In genomic region chr1:108125312-108126138, GRCh38 we compare ENCODE assay signal across 9 cellular contexts.
DNase-seq lines count a peak whose midpoint lies in the region; ATAC-seq and TF ChIP-seq lines count a peak whose summit lies in the region.
"Had no signal": no experiment of that assay in that cellular context is flagged by ENCODE, and none has a peak within 500 bp of the region (broad histone marks: within the 10 kb centered on the region; RNA-seq: fewer than 3 reads in every experiment).

No MANE protein-coding gene starts in this region.

- H3K9me3 Mint-ChIP-seq in type B pancreatic cell = no peaks in the 10 kb centered on the region

- intact Hi-C loops in ovary (cut with DNase I) = loop anchor here in 3 of 4 donors (10.0 kb wide), 1 partner anchor 341 kb away; no protein-coding TSS in a partner anchor

- peak; percentile 75 for ATAC-seq in gastroesophageal sphincter

- TF ChIP-seq CTCF in gastroesophageal sphincter (IDR thresholded peaks at IDR 0.05) (peak; percentile 83 to 95 (median 87)), ovary (IDR thresholded peaks at IDR 0.05) (peak; percentile 37 to 52 (median 41)), type B pancreatic cell (conservative IDR thresholded peaks at IDR 0.05) (peak; percentile 95)

- H3K4me3 Mint-ChIP-seq in type B pancreatic cell = no peak overlapping the region

- 7 to 20% methylated on average over 6 of the region's 7 CpGs for WGBS in gastroesophageal sphincter (ENCODE audit: low coverage in 1 of 2), 2 donors
- 6 to 9% (median 7%) methylated on average over 7 of the region's 7 CpGs for WGBS in ovary, 3 donors

- no peak for TF ChIP-seq EP300 in gastroesophageal sphincter (IDR thresholded peaks at IDR 0.05)
- TF ChIP-seq EP300 in ovary (IDR thresholded peaks at IDR 0.05) = no peak

- in situ Hi-C loops in HAP-1 (cut with MboI; ENCODE audit: low sequenced_read_pairs) = loop anchor here (10.0 kb wide), 1 partner anchor 341 kb away; no protein-coding TSS in a partner anchor

- peaks cover 12% of the 10 kb centered on the region for H3K27me3 Mint-ChIP-seq in type B pancreatic cell

- TF ChIP-seq POLR2A in gastroesophageal sphincter (IDR thresholded peaks at IDR 0.05) (no peak), ovary (IDR thresholded peaks at IDR 0.05) (no peak)

- H3K4me1 ChIP-seq in HAP-1 = no peaks in the 10 kb centered on the region
- H3K4me1 ChIP-seq in gastroesophageal sphincter = peaks cover 0 to 17% (median 0%) of the 10 kb centered on the region in 3 donors
- no peaks in the 10 kb centered on the region for H3K4me1 ChIP-seq in ovary (ENCODE audit: insufficient read depth)

- H3K27me3 ChIP-seq in HAP-1 (ENCODE audit: low read depth) (no peaks in the 10 kb centered on the region), gastroesophageal sphincter (peaks cover 16% of the 10 kb centered on the region), ovary (no peaks in the 10 kb centered on the region)

- H3K9me3 ChIP-seq in HAP-1 = no peaks in the 10 kb centered on the region
- no peaks in the 10 kb centered on the region for H3K9me3 ChIP-seq in gastroesophageal sphincter
- H3K9me3 ChIP-seq in ovary = no peaks in the 10 kb centered on the region

- H3K36me3 ChIP-seq in HAP-1 (replicated peaks) (no peaks in the 10 kb centered on the region), gastroesophageal sphincter (no peaks in the 10 kb centered on the region), ovary (no peaks in the 10 kb centered on the region)

- H3K27ac ChIP-seq in gastroesophageal sphincter = no peak overlapping the region
- no peak overlapping the region for H3K27ac ChIP-seq in ovary
- H3K27ac ChIP-seq: skin epidermis had no signal

- DNase-seq in GM03348 (ENCODE audit: low spot score) = peak; percentile 84
- DNase-seq in HAP-1 (ENCODE audit: low spot score in 2 of 2) = peak; percentile 38 to 71
- DNase-seq in M059J (ENCODE audit: low read depth) = peak; percentile 71
- DNase-seq in SHP77 (lab: John Stamatoyannopoulos, UW) = peak; percentile 82 to 83
- DNase-seq in activated effector memory CD4-positive, alpha-beta T cell treated with Interleukin-2 at 50 U/mL for 16 hours = peak; percentile 42
- DNase-seq in ovary = peak; percentile 14 to 41 (median 28)
- DNase-seq in type B pancreatic cell (ENCODE audit: extremely low spot score, unreplicated experiment) = peak; percentile 74

- no peak overlapping the region for H3K4me3 ChIP-seq in HAP-1
- H3K4me3 ChIP-seq in gastroesophageal sphincter = no peak overlapping the region
- no peak overlapping the region for H3K4me3 ChIP-seq in ovary
- H3K4me3 ChIP-seq: skin epidermis had no signal

- peaks cover 21% of the 10 kb centered on the region for H3K4me1 Mint-ChIP-seq in type B pancreatic cell (ENCODE audit: unreplicated experiment)

- H3K36me3 Mint-ChIP-seq in type B pancreatic cell = peaks cover 7% of the 10 kb centered on the region

- H3K27ac Mint-ChIP-seq in type B pancreatic cell = no peak overlapping the region

Comparison
In these comparisons a context has a peak if more than half of its experiments do, and no peak if none do; other contexts are left out.
1. DNase-seq: peak in every context shown above with its lines; median percentile 84 in GM03348; 82 in SHP77; 74 in type B pancreatic cell; 71 in M059J; 54 in HAP-1; 42 in activated effector memory CD4-positive, alpha-beta T cell treated with Interleukin-2 at 50 U/mL for 16 hours; 28 in ovary.
2. CTCF ChIP-seq: peak in every context shown above with its lines; median percentile 95 in type B pancreatic cell; 87 in gastroesophageal sphincter; 41 in ovary.